ENCODE assay signal across 16 cellular contexts in the genomic region with DNA sequence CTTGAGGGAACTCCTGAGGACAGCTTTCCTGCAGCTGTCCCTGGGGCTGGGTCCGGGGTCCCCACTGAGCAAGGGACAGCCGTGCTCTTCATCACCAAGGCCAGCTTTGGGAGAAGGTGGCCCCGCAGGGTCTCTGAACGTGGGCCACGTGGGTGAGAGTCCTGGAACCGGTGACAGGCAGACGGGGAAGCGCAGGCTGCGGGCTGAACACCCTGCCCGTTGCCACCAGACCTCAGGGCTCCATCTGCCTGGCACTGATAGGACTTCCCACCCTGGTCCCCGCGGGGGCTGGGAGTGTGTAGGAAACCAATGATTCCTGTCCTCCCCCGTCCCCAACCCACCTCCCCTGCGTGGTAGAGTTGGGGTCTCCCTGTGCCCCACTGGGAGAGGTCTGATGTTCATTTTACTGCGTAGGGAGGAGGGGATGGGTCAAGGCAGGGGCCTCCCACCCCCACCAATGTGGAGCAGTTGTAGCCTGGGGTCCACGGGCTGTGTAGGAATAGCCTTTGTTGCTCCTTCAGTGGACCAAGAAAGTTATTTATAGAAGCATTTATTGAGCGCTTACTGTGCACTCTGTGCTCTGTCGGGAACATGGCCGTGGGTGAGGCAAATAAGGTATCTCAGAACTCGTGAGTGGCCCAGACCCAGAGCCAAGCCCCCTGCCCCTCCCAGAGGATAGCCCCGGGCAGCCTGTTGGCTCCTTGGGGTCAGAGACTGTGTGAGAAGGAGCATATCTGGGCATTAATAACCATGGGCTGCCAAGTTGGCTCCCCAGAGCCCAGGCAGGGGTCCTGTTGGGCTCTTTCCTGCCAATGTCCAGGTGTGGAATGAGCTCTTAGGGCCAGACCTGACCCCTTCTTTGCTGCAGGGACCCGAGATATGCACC. TPM values are rescaled to one million over a fixed set of nuclear protein-coding genes. Genes with fewer than 3 reads are reported as not detected.
DNase-seq lines count a peak whose midpoint lies in the region; ATAC-seq and TF ChIP-seq lines count a peak whose summit lies in the region.
"Had no signal": no experiment of that assay in that cellular context is flagged by ENCODE, and none has a peak within 500 bp of the region (broad histone marks: within the 10 kb centered on the region; RNA-seq: fewer than 3 reads in every experiment).

No MANE protein-coding gene starts in this region.

- no peak overlapping the region for H3K4me3 Mint-ChIP-seq in endodermal cell

- ATAC-seq in Right ventricle myocardium superior (ENCODE audit: poor library complexity) (no peak), GM18511 (IDR thresholded peaks at IDR 0.05; ENCODE audit: unreplicated experiment) (no peak), GM21381 (IDR thresholded peaks at IDR 0.05; ENCODE audit: unreplicated experiment) (no peak)
- ATAC-seq: left lung had no signal

- no peaks in the 10 kb centered on the region for H3K36me3 ChIP-seq in left ventricle myocardium inferior
- H3K36me3 ChIP-seq in endodermal cell (ENCODE audit: control insufficient read depth, insufficient read depth, low read length): no peaks in the 10 kb centered on the region
- no peaks in the 10 kb centered on the region for H3K36me3 ChIP-seq in ovary
- H3K36me3 ChIP-seq in vagina: no peaks in the 10 kb centered on the region
- H3K36me3 ChIP-seq: left lung had no signal

- H3K27me3 ChIP-seq in left ventricle myocardium inferior (ENCODE audit: low read depth): peaks cover 19% of the 10 kb centered on the region
- H3K27me3 ChIP-seq in endodermal cell (ENCODE audit: control insufficient read depth, insufficient read depth, low read length, poor library complexity, severe bottlenecking): no peaks in the 10 kb centered on the region
- no peaks in the 10 kb centered on the region for H3K27me3 ChIP-seq in ovary
- H3K27me3 ChIP-seq in vagina: no peaks in the 10 kb centered on the region

- H3K4me1 ChIP-seq in left ventricle myocardium inferior (peaks cover 63% of the 10 kb centered on the region), endodermal cell (ENCODE audit: control insufficient read depth, insufficient read depth, low read length) (peaks cover 2% of the 10 kb centered on the region), ovary (ENCODE audit: insufficient read depth) (peaks cover 5% of the 10 kb centered on the region), vagina (peaks cover 36% of the 10 kb centered on the region)

- no peak overlapping the region for H3K9ac ChIP-seq in endodermal cell (ENCODE audit: extremely low read depth, low read length, poor library complexity, severe bottlenecking)

- 75 to 89% methylated on average over 11 to 22 of the region's 22 CpGs for WGBS in endodermal cell (ENCODE audit: insufficient coverage in 1 of 2, insufficient read length in 1 of 2), 2 experiments
- 61 to 65% (median 64%) methylated on average over 22 of the region's 22 CpGs for WGBS in ovary, 3 donors

- no peak for TF ChIP-seq POLR2A in ovary (IDR thresholded peaks at IDR 0.05)
- no peak for TF ChIP-seq POLR2A in vagina (IDR thresholded peaks at IDR 0.05)

- DNase-seq in left ventricle myocardium inferior (no peak), Right ventricle myocardium superior (no peak), endodermal cell (no peak), ovary (no peak), vagina (ENCODE audit: extremely low spot score in 2 of 2) (no peak), HCEC 1CT (no peak)
- DNase-seq: activated CD4-positive, CD25-positive, alpha-beta regulatory T cell treated with anti-CD3 and anti-CD28 coated beads, Interleukin-2, amount 50 U/mL, for 72 hours; activated effector memory CD4-positive, alpha-beta T cell treated with Interleukin-2 at 50 U/mL for 16 hours; foreskin melanocyte; NCI-H1092 treated with DMSO at 0.1 percent for 48 hours; NCI-H524 treated with DMSO at 0.1 percent for 48 hours had no signal

- no peaks in the 10 kb centered on the region for H3K9me3 Mint-ChIP-seq in endodermal cell
- H3K9me3 Mint-ChIP-seq: type B pancreatic cell had no signal

- H3K9me3 ChIP-seq in left ventricle myocardium inferior (replicated peaks) (no peaks in the 10 kb centered on the region), endodermal cell (ENCODE audit: control insufficient read depth, low read length) (no peaks in the 10 kb centered on the region), ovary (no peaks in the 10 kb centered on the region), vagina (no peaks in the 10 kb centered on the region)
- H3K9me3 ChIP-seq: left lung had no signal

- H3K27ac ChIP-seq in left ventricle myocardium inferior (replicated peaks): peak overlapping the region; percentile 93
- H3K27ac ChIP-seq in endodermal cell (ENCODE audit: low read depth, low read length): peak overlapping the region; percentile 20
- H3K27ac ChIP-seq in ovary: no peak overlapping the region
- peak overlapping the region; percentile 56 for H3K27ac ChIP-seq in vagina

- H3K4me3 ChIP-seq in left ventricle myocardium inferior: peak overlapping the region; percentile 70
- H3K4me3 ChIP-seq in endodermal cell (ENCODE audit: low read length): no peak overlapping the region
- peak overlapping the region; percentile 28 for H3K4me3 ChIP-seq in ovary
- H3K4me3 ChIP-seq in vagina: peak overlapping the region; percentile 39

- no peak for TF ChIP-seq CTCF in left ventricle myocardium inferior (IDR thresholded peaks at IDR 0.05; ENCODE audit: borderline replicate concordance)
- TF ChIP-seq CTCF in endodermal cell (conservative IDR thresholded peaks at IDR 0.05): no peak
- no peak for TF ChIP-seq CTCF in ovary (IDR thresholded peaks at IDR 0.05)
- no peak for TF ChIP-seq CTCF in vagina (IDR thresholded peaks at IDR 0.05)

- peaks cover 20% of the 10 kb centered on the region for H3K4me1 Mint-ChIP-seq in endodermal cell

- H3K27me3 Mint-ChIP-seq in endodermal cell (ENCODE audit: insufficient read depth): peaks cover 1% of the 10 kb centered on the region

- no peak for TF ChIP-seq EP300 in ovary (IDR thresholded peaks at IDR 0.05)

- no peaks in the 10 kb centered on the region for H3K36me3 Mint-ChIP-seq in endodermal cell (ENCODE audit: low read depth)
- H3K36me3 Mint-ChIP-seq: type B pancreatic cell had no signal

- H3K27ac Mint-ChIP-seq in endodermal cell: no peak overlapping the region

- intact Hi-C loops in left ventricle myocardium inferior (cut with micrococcal nuclease) (no loop called here), Right ventricle myocardium superior (cut with DNase I) (no loop called here), ovary (cut with DNase I) (no loop called here), vagina (cut with DNase I) (no loop called here)

RNA-seq across cellular contexts. Expression of gene ADGRG1, which starts 1.3 kb away (rescaled TPM):
- total RNA-seq in left ventricle myocardium inferior (21.3 TPM), Right ventricle myocardium superior (23.0 TPM), endodermal cell (under 1 TPM; 0.64 TPM), ovary (10 to 100 TPM in 4 of 7 donors, 1 to 10 TPM in 3; 6.2 to 54.0 (median 20.4) TPM), vagina (97.7 TPM)
- 122 TPM for polyA plus RNA-seq in endodermal cell (2013, experiment 1 of 2)
- polyA plus RNA-seq in endodermal cell (2013, experiment 2 of 2): 97.9 TPM
- 1 to 10 TPM; 6.9 to 9.1 TPM for polyA plus RNA-seq in ovary

RNA-seq across cellular contexts. Expression of gene ADGRG3, which starts 38.3 kb away (rescaled TPM):
- total RNA-seq in left ventricle myocardium inferior: 0.36 TPM
- 0.48 TPM for total RNA-seq in Right ventricle myocardium superior
- total RNA-seq in endodermal cell: not detected
- polyA plus RNA-seq in endodermal cell (2013, experiment 1 of 2): 0.39 TPM
- 0.21 TPM for polyA plus RNA-seq in endodermal cell (2013, experiment 2 of 2)
- total RNA-seq in ovary: 1 to 10 TPM in 3 of 7 donors, under 1 TPM in 4; 0.40 to 1.7 (median 0.92) TPM
- polyA plus RNA-seq in ovary: 1 to 10 TPM in 1 of 2 donors, under 1 TPM in 1; 0.88 to 1.2 TPM
- 10.3 TPM for total RNA-seq in vagina
- total RNA-seq: SK-MEL-5 had no signal

Comparison
In these comparisons a context has a peak if more than half of its experiments do, and no peak if none do; other contexts are left out.
1. H3K27ac ChIP-seq: peak in left ventricle myocardium inferior (single experiment), endodermal cell (single experiment) and vagina (single experiment); none in ovary (0 of 2).
2. RNA of gene ADGRG1, which starts 1.3 kb away (total RNA-seq): 97.7 TPM in vagina (single experiment), 23.0 TPM in Right ventricle myocardium superior (single experiment), 21.3 TPM in left ventricle myocardium inferior (single experiment) and 6.2 to 54.0 TPM in ovary; 0.64 TPM in endodermal cell; every median in the first group is over 4 times any median in the second.